1 cellular context compared by ENCODE assay signal in the genomic region with DNA sequence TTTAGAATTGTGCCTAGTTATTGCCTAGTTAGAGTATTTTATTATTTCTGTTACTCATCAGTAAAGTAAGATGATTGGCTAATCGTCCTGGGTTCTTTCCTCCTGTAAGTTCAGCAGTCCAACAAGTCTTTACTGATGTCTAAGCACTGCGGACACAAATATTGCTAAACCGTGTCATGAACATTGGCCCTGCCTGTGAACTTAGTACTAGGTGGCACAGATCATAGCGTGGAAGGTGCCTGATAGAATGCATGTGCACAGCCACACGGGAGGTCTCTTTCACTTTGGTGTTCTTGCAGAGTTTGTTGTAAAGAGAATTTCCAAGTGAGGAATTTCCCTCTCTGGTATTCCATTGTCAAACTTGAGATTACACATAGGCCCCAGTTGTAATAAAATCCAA.
A peak's percentile ranks its signal among the peaks of the same experiment; 100 is the strongest.
TF ChIP-seq lines count a peak whose summit lies in the region.

No MANE protein-coding gene starts in this region.

TF ChIP-seq in HepG2, 621 proteins besides CTCF, POLR2A, EP300 and RAD21 (continued from another document and continues in another):
- TF ChIP-seq NFIC (IDR thresholded peaks at IDR 0.05; ENCODE audit: low read length): no peak; the same call in 1 of the 2 replicates
- no peak for TF ChIP-seq SMARCE1 (IDR thresholded peaks at IDR 0.05; ENCODE audit: borderline replicate concordance)
- peak; percentile 93 for TF ChIP-seq KDM1A (CRISPR knock-in tag; IDR thresholded peaks at IDR 0.05)
- peak; percentile 99 for TF ChIP-seq NCOR1 (IDR thresholded peaks at IDR 0.05; ENCODE audit: borderline replicate concordance, low read length)
- no peak for TF ChIP-seq ZNF510 (CRISPR knock-in tag; IDR thresholded peaks at IDR 0.05; ENCODE audit: low read depth)
- TF ChIP-seq CAMTA2 (CRISPR knock-in tag; IDR thresholded peaks at IDR 0.05; ENCODE audit: borderline replicate concordance): no peak
- TF ChIP-seq, protein P1, sequence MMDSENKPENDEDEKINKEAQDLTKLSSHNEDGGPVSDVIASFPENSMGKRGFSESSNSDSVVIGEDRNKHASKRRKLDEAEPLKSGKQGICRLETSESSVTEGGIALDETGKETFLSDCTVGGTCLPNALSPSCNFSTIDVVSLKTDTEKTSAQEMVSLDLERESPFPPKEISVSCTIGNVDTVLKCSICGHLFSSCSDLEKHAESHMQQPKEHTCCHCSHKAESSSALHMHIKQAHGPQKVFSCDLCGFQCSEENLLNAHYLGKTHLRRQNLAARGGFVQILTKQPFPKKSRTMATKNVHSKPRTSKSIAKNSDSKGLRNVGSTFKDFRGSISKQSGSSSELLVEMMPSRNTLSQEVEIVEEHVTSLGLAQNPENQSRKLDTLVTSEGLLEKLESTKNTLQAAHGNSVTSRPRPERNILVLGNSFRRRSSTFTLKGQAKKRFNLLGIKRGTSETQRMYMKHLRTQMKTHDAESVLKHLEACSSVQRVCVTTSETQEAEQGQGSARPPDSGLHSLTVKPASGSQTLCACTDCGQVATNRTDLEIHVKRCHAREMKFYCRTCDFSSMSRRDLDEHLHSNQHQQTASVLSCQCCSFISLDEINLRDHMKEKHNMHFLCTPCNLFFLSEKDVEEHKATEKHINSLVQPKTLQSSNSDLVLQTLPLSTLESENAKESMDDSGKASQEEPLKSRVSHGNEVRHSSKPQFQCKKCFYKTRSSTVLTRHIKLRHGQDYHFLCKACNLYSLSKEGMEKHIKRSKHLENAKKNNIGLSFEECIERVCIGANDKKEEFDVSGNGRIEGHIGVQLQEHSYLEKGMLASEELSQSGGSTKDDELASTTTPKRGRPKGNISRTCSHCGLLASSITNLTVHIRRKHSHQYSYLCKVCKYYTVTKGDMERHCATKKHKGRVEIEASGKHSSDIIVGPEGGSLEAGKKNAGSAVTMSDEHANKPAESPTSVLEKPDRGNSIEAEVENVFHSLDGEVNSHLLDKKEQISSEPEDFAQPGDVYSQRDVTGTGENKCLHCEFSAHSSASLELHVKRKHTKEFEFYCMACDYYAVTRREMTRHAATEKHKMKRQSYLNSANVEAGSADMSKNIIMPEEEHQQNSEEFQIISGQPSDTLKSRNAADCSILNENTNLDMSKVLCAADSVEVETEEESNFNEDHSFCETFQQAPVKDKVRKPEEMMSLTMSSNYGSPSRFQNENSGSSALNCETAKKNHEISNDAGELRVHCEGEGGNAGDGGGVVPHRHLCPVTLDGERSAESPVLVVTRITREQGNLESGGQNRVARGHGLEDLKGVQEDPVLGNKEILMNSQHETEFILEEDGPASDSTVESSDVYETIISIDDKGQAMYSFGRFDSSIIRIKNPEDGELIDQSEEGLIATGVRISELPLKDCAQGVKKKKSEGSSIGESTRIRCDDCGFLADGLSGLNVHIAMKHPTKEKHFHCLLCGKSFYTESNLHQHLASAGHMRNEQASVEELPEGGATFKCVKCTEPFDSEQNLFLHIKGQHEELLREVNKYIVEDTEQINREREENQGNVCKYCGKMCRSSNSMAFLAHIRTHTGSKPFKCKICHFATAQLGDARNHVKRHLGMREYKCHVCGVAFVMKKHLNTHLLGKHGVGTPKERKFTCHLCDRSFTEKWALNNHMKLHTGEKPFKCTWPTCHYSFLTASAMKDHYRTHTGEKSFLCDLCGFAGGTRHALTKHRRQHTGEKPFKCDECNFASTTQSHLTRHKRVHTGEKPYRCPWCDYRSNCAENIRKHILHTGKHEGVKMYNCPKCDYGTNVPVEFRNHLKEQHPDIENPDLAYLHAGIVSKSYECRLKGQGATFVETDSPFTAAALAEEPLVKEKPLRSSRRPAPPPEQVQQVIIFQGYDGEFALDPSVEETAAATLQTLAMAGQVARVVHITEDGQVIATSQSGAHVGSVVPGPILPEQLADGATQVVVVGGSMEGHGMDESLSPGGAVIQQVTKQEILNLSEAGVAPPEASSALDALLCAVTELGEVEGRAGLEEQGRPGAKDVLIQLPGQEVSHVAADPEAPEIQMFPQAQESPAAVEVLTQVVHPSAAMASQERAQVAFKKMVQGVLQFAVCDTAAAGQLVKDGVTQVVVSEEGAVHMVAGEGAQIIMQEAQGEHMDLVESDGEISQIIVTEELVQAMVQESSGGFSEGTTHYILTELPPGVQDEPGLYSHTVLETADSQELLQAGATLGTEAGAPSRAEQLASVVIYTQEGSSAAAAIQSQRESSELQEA (CRISPR knock-in tag; IDR thresholded peaks at IDR 0.05; ENCODE audit: not compliant biosample characterization): no peak
- TF ChIP-seq ZNF143 (CRISPR knock-in tag; IDR thresholded peaks at IDR 0.05): no peak
- peak; percentile 88; the same call in 1 of the 2 replicates for TF ChIP-seq ZNF264 (CRISPR knock-in tag; IDR thresholded peaks at IDR 0.05)
- peak; percentile 91; the same call in 1 of the 2 replicates for TF ChIP-seq ZSCAN29 (CRISPR knock-in tag; conservative IDR thresholded peaks at IDR 0.05)
- TF ChIP-seq KLF9 (CRISPR knock-in tag; IDR thresholded peaks at IDR 0.05; ENCODE audit: low read depth): no peak
- TF ChIP-seq, protein P2, sequence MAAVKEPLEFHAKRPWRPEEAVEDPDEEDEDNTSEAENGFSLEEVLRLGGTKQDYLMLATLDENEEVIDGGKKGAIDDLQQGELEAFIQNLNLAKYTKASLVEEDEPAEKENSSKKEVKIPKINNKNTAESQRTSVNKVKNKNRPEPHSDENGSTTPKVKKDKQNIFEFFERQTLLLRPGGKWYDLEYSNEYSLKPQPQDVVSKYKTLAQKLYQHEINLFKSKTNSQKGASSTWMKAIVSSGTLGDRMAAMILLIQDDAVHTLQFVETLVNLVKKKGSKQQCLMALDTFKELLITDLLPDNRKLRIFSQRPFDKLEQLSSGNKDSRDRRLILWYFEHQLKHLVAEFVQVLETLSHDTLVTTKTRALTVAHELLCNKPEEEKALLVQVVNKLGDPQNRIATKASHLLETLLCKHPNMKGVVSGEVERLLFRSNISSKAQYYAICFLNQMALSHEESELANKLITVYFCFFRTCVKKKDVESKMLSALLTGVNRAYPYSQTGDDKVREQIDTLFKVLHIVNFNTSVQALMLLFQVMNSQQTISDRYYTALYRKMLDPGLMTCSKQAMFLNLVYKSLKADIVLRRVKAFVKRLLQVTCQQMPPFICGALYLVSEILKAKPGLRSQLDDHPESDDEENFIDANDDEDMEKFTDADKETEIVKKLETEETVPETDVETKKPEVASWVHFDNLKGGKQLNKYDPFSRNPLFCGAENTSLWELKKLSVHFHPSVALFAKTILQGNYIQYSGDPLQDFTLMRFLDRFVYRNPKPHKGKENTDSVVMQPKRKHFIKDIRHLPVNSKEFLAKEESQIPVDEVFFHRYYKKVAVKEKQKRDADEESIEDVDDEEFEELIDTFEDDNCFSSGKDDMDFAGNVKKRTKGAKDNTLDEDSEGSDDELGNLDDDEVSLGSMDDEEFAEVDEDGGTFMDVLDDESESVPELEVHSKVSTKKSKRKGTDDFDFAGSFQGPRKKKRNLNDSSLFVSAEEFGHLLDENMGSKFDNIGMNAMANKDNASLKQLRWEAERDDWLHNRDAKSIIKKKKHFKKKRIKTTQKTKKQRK (IDR thresholded peaks at IDR 0.05; ENCODE audit: low read length): no peak
- no peak for TF ChIP-seq NAIF1 (CRISPR knock-in tag; IDR thresholded peaks at IDR 0.05; ENCODE audit: borderline replicate concordance)
- TF ChIP-seq HNRNPH1 (optimal IDR thresholded peaks at IDR 0.05; ENCODE audit: low read depth, low read length): no peak
- peak; percentile 30; the same call in 1 of the 2 replicates for TF ChIP-seq SKIL (CRISPR knock-in tag; IDR thresholded peaks at IDR 0.05; ENCODE audit: borderline replicate concordance)
- TF ChIP-seq ZNF782 (CRISPR knock-in tag; IDR thresholded peaks at IDR 0.05; ENCODE audit: borderline replicate concordance): no peak
- no peak for TF ChIP-seq ZNF766 (CRISPR knock-in tag; IDR thresholded peaks at IDR 0.05; ENCODE audit: borderline replicate concordance)
- TF ChIP-seq NFYB (CRISPR knock-in tag; IDR thresholded peaks at IDR 0.05): no peak
- TF ChIP-seq, protein P3, sequence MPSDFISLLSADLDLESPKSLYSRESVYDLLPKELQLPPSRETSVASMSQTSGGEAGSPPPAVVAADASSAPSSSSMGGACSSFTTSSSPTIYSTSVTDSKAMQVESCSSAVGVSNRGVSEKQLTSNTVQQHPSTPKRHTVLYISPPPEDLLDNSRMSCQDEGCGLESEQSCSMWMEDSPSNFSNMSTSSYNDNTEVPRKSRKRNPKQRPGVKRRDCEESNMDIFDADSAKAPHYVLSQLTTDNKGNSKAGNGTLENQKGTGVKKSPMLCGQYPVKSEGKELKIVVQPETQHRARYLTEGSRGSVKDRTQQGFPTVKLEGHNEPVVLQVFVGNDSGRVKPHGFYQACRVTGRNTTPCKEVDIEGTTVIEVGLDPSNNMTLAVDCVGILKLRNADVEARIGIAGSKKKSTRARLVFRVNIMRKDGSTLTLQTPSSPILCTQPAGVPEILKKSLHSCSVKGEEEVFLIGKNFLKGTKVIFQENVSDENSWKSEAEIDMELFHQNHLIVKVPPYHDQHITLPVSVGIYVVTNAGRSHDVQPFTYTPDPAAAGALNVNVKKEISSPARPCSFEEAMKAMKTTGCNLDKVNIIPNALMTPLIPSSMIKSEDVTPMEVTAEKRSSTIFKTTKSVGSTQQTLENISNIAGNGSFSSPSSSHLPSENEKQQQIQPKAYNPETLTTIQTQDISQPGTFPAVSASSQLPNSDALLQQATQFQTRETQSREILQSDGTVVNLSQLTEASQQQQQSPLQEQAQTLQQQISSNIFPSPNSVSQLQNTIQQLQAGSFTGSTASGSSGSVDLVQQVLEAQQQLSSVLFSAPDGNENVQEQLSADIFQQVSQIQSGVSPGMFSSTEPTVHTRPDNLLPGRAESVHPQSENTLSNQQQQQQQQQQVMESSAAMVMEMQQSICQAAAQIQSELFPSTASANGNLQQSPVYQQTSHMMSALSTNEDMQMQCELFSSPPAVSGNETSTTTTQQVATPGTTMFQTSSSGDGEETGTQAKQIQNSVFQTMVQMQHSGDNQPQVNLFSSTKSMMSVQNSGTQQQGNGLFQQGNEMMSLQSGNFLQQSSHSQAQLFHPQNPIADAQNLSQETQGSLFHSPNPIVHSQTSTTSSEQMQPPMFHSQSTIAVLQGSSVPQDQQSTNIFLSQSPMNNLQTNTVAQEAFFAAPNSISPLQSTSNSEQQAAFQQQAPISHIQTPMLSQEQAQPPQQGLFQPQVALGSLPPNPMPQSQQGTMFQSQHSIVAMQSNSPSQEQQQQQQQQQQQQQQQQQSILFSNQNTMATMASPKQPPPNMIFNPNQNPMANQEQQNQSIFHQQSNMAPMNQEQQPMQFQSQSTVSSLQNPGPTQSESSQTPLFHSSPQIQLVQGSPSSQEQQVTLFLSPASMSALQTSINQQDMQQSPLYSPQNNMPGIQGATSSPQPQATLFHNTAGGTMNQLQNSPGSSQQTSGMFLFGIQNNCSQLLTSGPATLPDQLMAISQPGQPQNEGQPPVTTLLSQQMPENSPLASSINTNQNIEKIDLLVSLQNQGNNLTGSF (CRISPR knock-in tag; IDR thresholded peaks at IDR 0.05): no peak
- TF ChIP-seq CREM (IDR thresholded peaks at IDR 0.05): peak; percentile 72
- no peak for TF ChIP-seq CREM (CRISPR knock-in tag; IDR thresholded peaks at IDR 0.05)
- no peak for TF ChIP-seq ZNF746 (CRISPR knock-in tag; IDR thresholded peaks at IDR 0.05)
- TF ChIP-seq ZBTB21 (CRISPR knock-in tag; IDR thresholded peaks at IDR 0.05): no peak
- no peak for TF ChIP-seq STAT5B (CRISPR knock-in tag; IDR thresholded peaks at IDR 0.05)
- TF ChIP-seq CHD4 (IDR thresholded peaks at IDR 0.05; ENCODE audit: borderline replicate concordance, low read length): no peak
- 0 out of 2 replicates have a peak, but pooled peaks have one; percentile 30 for TF ChIP-seq SP4 (CRISPR knock-in tag; IDR thresholded peaks at IDR 0.05)
- TF ChIP-seq ZIK1 (CRISPR knock-in tag; IDR thresholded peaks at IDR 0.05; ENCODE audit: borderline replicate concordance, low read depth): no peak
- TF ChIP-seq, protein P4, sequence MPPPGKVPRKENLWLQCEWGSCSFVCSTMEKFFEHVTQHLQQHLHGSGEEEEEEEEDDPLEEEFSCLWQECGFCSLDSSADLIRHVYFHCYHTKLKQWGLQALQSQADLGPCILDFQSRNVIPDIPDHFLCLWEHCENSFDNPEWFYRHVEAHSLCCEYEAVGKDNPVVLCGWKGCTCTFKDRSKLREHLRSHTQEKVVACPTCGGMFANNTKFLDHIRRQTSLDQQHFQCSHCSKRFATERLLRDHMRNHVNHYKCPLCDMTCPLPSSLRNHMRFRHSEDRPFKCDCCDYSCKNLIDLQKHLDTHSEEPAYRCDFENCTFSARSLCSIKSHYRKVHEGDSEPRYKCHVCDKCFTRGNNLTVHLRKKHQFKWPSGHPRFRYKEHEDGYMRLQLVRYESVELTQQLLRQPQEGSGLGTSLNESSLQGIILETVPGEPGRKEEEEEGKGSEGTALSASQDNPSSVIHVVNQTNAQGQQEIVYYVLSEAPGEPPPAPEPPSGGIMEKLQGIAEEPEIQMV (CRISPR knock-in tag; IDR thresholded peaks at IDR 0.05; ENCODE audit: low read depth): 0 out of 2 replicates have a peak, but pooled peaks have one; percentile 53
- peak; percentile 83; the same call in 1 of the 2 replicates for TF ChIP-seq ZBTB43 (CRISPR knock-in tag; conservative IDR thresholded peaks at IDR 0.05)
- TF ChIP-seq, protein P5, sequence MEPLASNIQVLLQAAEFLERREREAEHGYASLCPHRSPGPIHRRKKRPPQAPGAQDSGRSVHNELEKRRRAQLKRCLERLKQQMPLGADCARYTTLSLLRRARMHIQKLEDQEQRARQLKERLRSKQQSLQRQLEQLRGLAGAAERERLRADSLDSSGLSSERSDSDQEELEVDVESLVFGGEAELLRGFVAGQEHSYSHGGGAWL (CRISPR knock-in tag; IDR thresholded peaks at IDR 0.05): no peak
- no peak for TF ChIP-seq IRX3 (CRISPR knock-in tag; IDR thresholded peaks at IDR 0.05; ENCODE audit: borderline replicate concordance, low read depth)
- no peak for TF ChIP-seq SMAD9 (CRISPR knock-in tag; IDR thresholded peaks at IDR 0.05)
